Comparison of ENCODE assay signal across 17 cellular contexts in genomic region chr10:31606841-31607240, GRCh38.
DNase-seq lines count a peak whose midpoint lies in the region; ATAC-seq and TF ChIP-seq lines count a peak whose summit lies in the region.
"Had no signal": no experiment of that assay in that cellular context is flagged by ENCODE, and none has a peak within 500 bp of the region (broad histone marks: within the 10 kb centered on the region; RNA-seq: fewer than 3 reads in every experiment).

No MANE protein-coding gene starts in this region.

- no peak overlapping the region for H3K4me2 ChIP-seq in Loucy (ENCODE audit: low read depth, low read length, poor library complexity, severe bottlenecking)
- no peak overlapping the region for H3K4me2 ChIP-seq in mesenchymal stem cell (ENCODE audit: low read length, poor library complexity, severe bottlenecking)

- CTCF ChIA-PET in CD4-positive, alpha-beta T cell (lab: Charles Lee): interaction anchor here (0.7 kb wide), 1 partner anchor 139 kb away, joined by 3 read pairs; no protein-coding TSS in a partner anchor

- no peak overlapping the region for H2BK15ac ChIP-seq in mesenchymal stem cell (ENCODE audit: low read depth, poor library complexity, severe bottlenecking)

- no peak overlapping the region for H3K4ac ChIP-seq in mesenchymal stem cell (ENCODE audit: low read depth in 1 of 2, low read length in 2 of 2)

- H3F3A ChIP-seq in Loucy (ENCODE audit: low read depth): no peaks in the 10 kb centered on the region

- peaks cover 11% of the 10 kb centered on the region for H3K27me3 Mint-ChIP-seq in CD4-positive, alpha-beta T cell

- H3K36me3 ChIP-seq in Loucy (ENCODE audit: insufficient read depth, low read length) (no peaks in the 10 kb centered on the region), esophagus muscularis mucosa (no peaks in the 10 kb centered on the region), mesenchymal stem cell (ENCODE audit: control insufficient read depth in 1 of 2, insufficient read depth in 2 of 2, low read depth in 1 of 2, low read length in 2 of 2) (no peaks in the 10 kb centered on the region), vagina (no peaks in the 10 kb centered on the region)
- H3K36me3 ChIP-seq: BE2C, HAP-1 had no signal

- no peak for TF ChIP-seq EP300 in esophagus muscularis mucosa (IDR thresholded peaks at IDR 0.05)

- 0 out of 2 replicates have a peak overlapping the region, but pooled peaks have one; percentile 22 for H2AFZ ChIP-seq in Loucy (ENCODE audit: low read length)
- H2AFZ ChIP-seq in mesenchymal stem cell (ENCODE audit: low read depth, low read length): no peak overlapping the region
- H2AFZ ChIP-seq: GM23248 had no signal

- no peaks in the 10 kb centered on the region for H3K79me1 ChIP-seq in mesenchymal stem cell (replicated peaks; ENCODE audit: low read length, poor library complexity, severe bottlenecking)

- no peaks in the 10 kb centered on the region for H3K9me3 ChIP-seq in Loucy (ENCODE audit: insufficient read depth, low read depth, low read length)
- no peaks in the 10 kb centered on the region for H3K9me3 ChIP-seq in esophagus muscularis mucosa
- H3K9me3 ChIP-seq in mesenchymal stem cell (ENCODE audit: control insufficient read depth, low read length): no peaks in the 10 kb centered on the region
- no peaks in the 10 kb centered on the region for H3K9me3 ChIP-seq in vagina
- no peaks in the 10 kb centered on the region for H3K9me3 ChIP-seq in CD4-positive, alpha-beta T cell (ENCODE audit: control insufficient read depth, low read length)
- H3K9me3 ChIP-seq: BE2C, Caco-2, HAP-1 had no signal

- H4K8ac ChIP-seq in mesenchymal stem cell (ENCODE audit: low read length): no peak overlapping the region

- H3K27ac Mint-ChIP-seq in CD4-positive, alpha-beta T cell: no peak overlapping the region
- H3K27ac Mint-ChIP-seq: CD4-positive, CD25-positive, alpha-beta regulatory T cell had no signal

- no peaks in the 10 kb centered on the region for H3K9me3 Mint-ChIP-seq in CD4-positive, alpha-beta T cell

- H3K27me3 ChIP-seq in Loucy (ENCODE audit: insufficient read depth, low read length, poor library complexity, severe bottlenecking) (no peaks in the 10 kb centered on the region), esophagus muscularis mucosa (no peaks in the 10 kb centered on the region), mesenchymal stem cell (ENCODE audit: control insufficient read depth in 1 of 2, insufficient read depth in 1 of 2, low read length in 2 of 2) (no peaks in the 10 kb centered on the region), vagina (no peaks in the 10 kb centered on the region)
- H3K27me3 ChIP-seq in CD4-positive, alpha-beta T cell (ENCODE audit: control insufficient read depth, insufficient read depth, low read length): no peaks in the 10 kb centered on the region
- H3K27me3 ChIP-seq: BE2C had no signal

- H2BK12ac ChIP-seq in mesenchymal stem cell (ENCODE audit: low read length in 2 of 2): no peak overlapping the region

- no peak overlapping the region for H3K18ac ChIP-seq in mesenchymal stem cell (ENCODE audit: low read depth in 1 of 2, low read length in 2 of 2)

- no peak overlapping the region for H2BK120ac ChIP-seq in mesenchymal stem cell (ENCODE audit: low read depth, low read length)

- no peaks in the 10 kb centered on the region for H3K36me3 Mint-ChIP-seq in CD4-positive, alpha-beta T cell (ENCODE audit: low read depth)
- H3K36me3 Mint-ChIP-seq: CD4-positive, CD25-positive, alpha-beta regulatory T cell had no signal

- H3K4me1 Mint-ChIP-seq in CD4-positive, alpha-beta T cell (ENCODE audit: low read depth): peaks cover 10% of the 10 kb centered on the region

- no peak overlapping the region for H2BK5ac ChIP-seq in mesenchymal stem cell (ENCODE audit: low read depth, low read length, poor library complexity, severe bottlenecking)

- H2AK5ac ChIP-seq in mesenchymal stem cell (ENCODE audit: low read length, severe bottlenecking): no peak overlapping the region

- H3K27ac ChIP-seq in esophagus muscularis mucosa (replicated peaks in 1 of 4): no peak overlapping the region
- no peak overlapping the region for H3K27ac ChIP-seq in mesenchymal stem cell (ENCODE audit: low read length, poor library complexity, severe bottlenecking)
- peak overlapping the region; percentile 20 for H3K27ac ChIP-seq in vagina
- H3K27ac ChIP-seq in CD4-positive, alpha-beta T cell (ENCODE audit: low read depth, low read length): no peak overlapping the region
- H3K27ac ChIP-seq: GM23248 had no signal

- intact Hi-C loops in esophagus muscularis mucosa (cut with DNase I): no loop called here
- intact Hi-C loops in vagina (cut with DNase I): no loop called here
- intact Hi-C loops in CD4-positive, alpha-beta T cell (cut with DNase I, micrococcal nuclease): no loop called here

- no peaks in the 10 kb centered on the region for H3K79me2 ChIP-seq in Loucy (ENCODE audit: insufficient read depth, low read length)

- no peak overlapping the region for H3K4me3 ChIP-seq in Loucy (ENCODE audit: low read length, poor library complexity, severe bottlenecking)
- H3K4me3 ChIP-seq in esophagus muscularis mucosa: no peak overlapping the region
- H3K4me3 ChIP-seq in mesenchymal stem cell (ENCODE audit: insufficient read depth in 1 of 2, low read depth in 1 of 2, low read length in 2 of 2): no peak overlapping the region
- no peak overlapping the region for H3K4me3 ChIP-seq in vagina
- H3K4me3 ChIP-seq: GM23248, HAP-1, K562 had no signal

- H3K4me3 Mint-ChIP-seq in CD4-positive, alpha-beta T cell: no peak overlapping the region
- H3K4me3 Mint-ChIP-seq: CD4-positive, CD25-positive, alpha-beta regulatory T cell had no signal

- no peaks in the 10 kb centered on the region for H4K20me1 ChIP-seq in Loucy (ENCODE audit: insufficient read depth, low read length, poor library complexity, severe bottlenecking)

- TF ChIP-seq CTCF in Loucy (conservative IDR thresholded peaks at IDR 0.05; ENCODE audit: low read length): no peak
- no peak for TF ChIP-seq CTCF in esophagus muscularis mucosa (IDR thresholded peaks at IDR 0.05)
- no peak for TF ChIP-seq CTCF in vagina (IDR thresholded peaks at IDR 0.05)
- TF ChIP-seq CTCF in CD4-positive, alpha-beta T cell (IDR thresholded peaks at IDR 0.05): no peak

- TF ChIP-seq POLR2A in esophagus muscularis mucosa (IDR thresholded peaks at IDR 0.05; ENCODE audit: low read depth) (no peak), vagina (IDR thresholded peaks at IDR 0.05) (no peak)

- H3K14ac ChIP-seq in mesenchymal stem cell (ENCODE audit: low read length in 2 of 2): no peak overlapping the region

- no peaks in the 10 kb centered on the region for H3K4me1 ChIP-seq in Loucy (ENCODE audit: insufficient read depth, low read length, poor library complexity, severe bottlenecking)
- peaks cover 14 to 41% (median 34%) of the 10 kb centered on the region in 4 donors for H3K4me1 ChIP-seq in esophagus muscularis mucosa
- H3K4me1 ChIP-seq in mesenchymal stem cell (ENCODE audit: control insufficient read depth, insufficient read depth, low read depth, low read length): peaks cover 11% of the 10 kb centered on the region
- peaks cover 42% of the 10 kb centered on the region for H3K4me1 ChIP-seq in vagina
- H3K4me1 ChIP-seq: Caco-2 had no signal

- ATAC-seq in CD4-positive, alpha-beta T cell (ENCODE audit: poor library complexity): no peak
- ATAC-seq: K562 had no signal

- no peaks in the 10 kb centered on the region for H3K9me2 ChIP-seq in Loucy (replicated peaks; ENCODE audit: low read depth, low read length)

- no peak overlapping the region for H4K91ac ChIP-seq in mesenchymal stem cell (ENCODE audit: low read length)

- H3K9ac ChIP-seq in Loucy (ENCODE audit: low read depth, low read length, poor library complexity, severe bottlenecking): no peak overlapping the region
- H3K9ac ChIP-seq in mesenchymal stem cell (ENCODE audit: low read length): no peak overlapping the region
- H3K9ac ChIP-seq: GM23248 had no signal

- H3K23ac ChIP-seq in mesenchymal stem cell (ENCODE audit: low read length in 2 of 2): no peak overlapping the region

- POLR2A ChIA-PET in CD4-positive, alpha-beta T cell (lab: Charles Lee): no interaction called here

- peak; percentile 26 for DNase-seq in esophagus muscularis mucosa (ENCODE audit: extremely low spot score)
- DNase-seq in mesenchymal stem cell: peak; percentile 56
- DNase-seq in vagina (ENCODE audit: extremely low spot score in 2 of 2): peak in 1 of 2 donors; percentile 60
- DNase-seq in SKM-1 treated with dmso at 0.1 percent for 144 hours (lab: John Stamatoyannopoulos, UW; ENCODE audit: unreplicated experiment): no peak
- DNase-seq in CD4-positive, alpha-beta T cell: no peak
- DNase-seq in DMS79 (lab: John Stamatoyannopoulos, UW): no peak
- DNase-seq: ACHN; BE2C; C1 segment of cervical spinal cord; Caco-2; CD4-positive, CD25-positive, alpha-beta regulatory T cell; DND-41; EL; GM23248 had no signal

Comparison
In these comparisons a context has a peak if more than half of its experiments do, and no peak if none do; other contexts are left out.
1. DNase-seq: peak in esophagus muscularis mucosa (single experiment) and mesenchymal stem cell (single experiment); none in SKM-1 treated with dmso at 0.1 percent for 144 hours (single experiment), CD4-positive, alpha-beta T cell (0 of 10) and DMS79 (single experiment).